In genomic region chr3:143001034-143001368, GRCh38 we compare ENCODE assay signal across 8 cellular contexts. TPM values are rescaled to one million over a fixed set of nuclear protein-coding genes. Genes with fewer than 3 reads are reported as not detected.
DNase-seq lines count a peak whose midpoint lies in the region; ATAC-seq and TF ChIP-seq lines count a peak whose summit lies in the region.

No MANE protein-coding gene starts in this region.

- peak overlapping the region; percentile 98 for H3K27ac Mint-ChIP-seq in activated naive CD4-positive, alpha-beta T cell treated with anti-CD3 and anti-CD28 coated beads, Interleukin-2, amount 10 ng/mL, durations not matched to agents 7 days and 5 days
- H3K27ac Mint-ChIP-seq in mesothelial cell of epicardium = peak overlapping the region; percentile 99

- DNase-seq in activated naive CD4-positive, alpha-beta T cell treated with anti-CD3 and anti-CD28 coated beads, Interleukin-2, amount 10 ng/mL, durations not matched to agents 7 days and 5 days = peak; percentile 77
- DNase-seq in activated naive CD4-positive, alpha-beta T cell treated with anti-CD3 and anti-CD28 coated beads, Interleukin-2, amount 50 U/mL, for 16 hours = no peak
- DNase-seq in Panc1 (ENCODE audit: low read depth, low spot score) = no peak
- peak in 1 of 2 experiments; percentile 65 for DNase-seq in mesothelial cell of epicardium (ENCODE audit: low spot score in 2 of 2, unreplicated experiment in 2 of 2)
- DNase-seq in aorta = peak in 1 of 2 donors; percentile 83
- DNase-seq in 8988T = no peak

- peaks cover 36% of the 10 kb centered on the region for H3K4me1 Mint-ChIP-seq in activated naive CD4-positive, alpha-beta T cell treated with anti-CD3 and anti-CD28 coated beads, Interleukin-2, amount 10 ng/mL, durations not matched to agents 7 days and 5 days
- H3K4me1 Mint-ChIP-seq in mesothelial cell of epicardium = peaks cover 28% of the 10 kb centered on the region

- 0% methylated on average over 15 of the region's 15 CpGs for WGBS in aorta, 2 donors

- POLR2A ChIA-PET in Panc1 (lab: Charles Lee) = interaction anchor here (0.6 kb wide), 2 partner anchors 11 to 48 kb away, joined by 6 to 7 read pairs; no protein-coding TSS in a partner anchor

- intact Hi-C loops in Panc1 (cut with micrococcal nuclease; ENCODE audit: unreplicated experiment) = no loop called here
- intact Hi-C loops in aorta (cut with DNase I) = loop anchor here in 1 of 2 donors (5.0 kb wide), 1 partner anchor 424 kb away; the partner anchor contains the start of gene ATR

- H3K4me3 Mint-ChIP-seq in activated naive CD4-positive, alpha-beta T cell treated with anti-CD3 and anti-CD28 coated beads, Interleukin-2, amount 10 ng/mL, durations not matched to agents 7 days and 5 days = peak overlapping the region; percentile 87
- H3K4me3 Mint-ChIP-seq in mesothelial cell of epicardium = peak overlapping the region; percentile 91

- H3K36me3 Mint-ChIP-seq in activated naive CD4-positive, alpha-beta T cell treated with anti-CD3 and anti-CD28 coated beads, Interleukin-2, amount 10 ng/mL, durations not matched to agents 7 days and 5 days = peaks cover 8% of the 10 kb centered on the region
- no peaks in the 10 kb centered on the region for H3K36me3 Mint-ChIP-seq in mesothelial cell of epicardium

- peaks cover 48% of the 10 kb centered on the region for H3K4me1 ChIP-seq in Panc1 (ENCODE audit: control insufficient read depth, insufficient read depth, low read length)
- H3K4me1 ChIP-seq in aorta (ENCODE audit: control insufficient read depth in 1 of 2, insufficient read depth in 2 of 2, low read length in 2 of 2) = peaks cover 0 to 2% of the 10 kb centered on the region in 2 donors

- H3K27me3 ChIP-seq in Panc1 (ENCODE audit: control insufficient read depth, insufficient read depth, low read length) (no peaks in the 10 kb centered on the region), aorta (ENCODE audit: control insufficient read depth in 1 of 2, insufficient read depth in 2 of 2, low read length in 1 of 2) (no peaks in the 10 kb centered on the region)

- BruUV-seq in Panc1 (replicated peaks; lab: Mats Ljungman, UMichigan) = TSS peak; percentile 99

- CTCF ChIA-PET in activated naive CD4-positive, alpha-beta T cell treated with anti-CD3 and anti-CD28 coated beads, Interleukin-2, amount 10 ng/mL, durations not matched to agents 7 days and 5 days (lab: Charles Lee) = interaction anchor here (2.3 kb wide), 1 partner anchor 39 kb away, joined by 8 read pairs; no protein-coding TSS in a partner anchor
- CTCF ChIA-PET in Panc1 (lab: Charles Lee) = interaction anchor here (0.6 kb wide), 2 partner anchors 15 to 171 kb away, joined by 3 to 8 read pairs; no protein-coding TSS in a partner anchor

- no peak for TF ChIP-seq CTCF in Panc1 (IDR thresholded peaks at IDR 0.05)
- TF ChIP-seq CTCF in mesothelial cell of epicardium (IDR thresholded peaks at IDR 0.05; ENCODE audit: unreplicated experiment) = no peak

- in situ Hi-C loops in Panc1 (cut with HindIII; ENCODE audit: low pct_unique_long_range_greater_than_20kb, low sequenced_read_pairs) = no loop called here

- H3K4me3 ChIP-seq in Panc1 (ENCODE audit: low read depth in 2 of 2, low read length in 2 of 2) (peak overlapping the region; percentile 96 to 97), aorta (ENCODE audit: low read length in 2 of 2) (peak overlapping the region; percentile 31 to 79)

- no peaks in the 10 kb centered on the region for H3K9me3 Mint-ChIP-seq in activated naive CD4-positive, alpha-beta T cell treated with anti-CD3 and anti-CD28 coated beads, Interleukin-2, amount 10 ng/mL, durations not matched to agents 7 days and 5 days
- H3K9me3 Mint-ChIP-seq in mesothelial cell of epicardium = no peaks in the 10 kb centered on the region

- H3K9me3 ChIP-seq in Panc1 (ENCODE audit: control insufficient read depth, insufficient read depth, low read depth, low read length) (no peaks in the 10 kb centered on the region), aorta (ENCODE audit: control insufficient read depth, low read length) (no peaks in the 10 kb centered on the region)

- ATAC-seq in HG02852 (IDR thresholded peaks at IDR 0.05; ENCODE audit: unreplicated experiment) (peak; percentile 78), Panc1 (no peak; the same call in 1 of the 2 replicates), aorta (ENCODE audit: low FRiP score) (peak; percentile 86)

- H3K27ac ChIP-seq in Panc1 (ENCODE audit: low read length) (peak overlapping the region; percentile 99), cingulate gyrus (ENCODE audit: low read depth, low read length) (peak overlapping the region; percentile 88), aorta (ENCODE audit: low read depth in 1 of 2, low read length in 2 of 2) (peak overlapping the region; percentile 65 to 89)

- H3K36me3 ChIP-seq in Panc1 (ENCODE audit: control insufficient read depth, insufficient read depth, low read length) (peaks cover 7% of the 10 kb centered on the region; the same call in 1 of the 2 replicates), aorta (ENCODE audit: control insufficient read depth in 1 of 2, insufficient read depth in 2 of 2, low read length in 1 of 2) (no peaks in the 10 kb centered on the region)

- H3K27me3 Mint-ChIP-seq in activated naive CD4-positive, alpha-beta T cell treated with anti-CD3 and anti-CD28 coated beads, Interleukin-2, amount 10 ng/mL, durations not matched to agents 7 days and 5 days = peaks cover 8% of the 10 kb centered on the region
- H3K27me3 Mint-ChIP-seq in mesothelial cell of epicardium (ENCODE audit: low read depth) = no peaks in the 10 kb centered on the region

RNA-seq across cellular contexts. Expression of gene U2SURP, which starts 0.4 kb away (rescaled TPM):
- total RNA-seq in Panc1 (2021; ENCODE audit: unreplicated experiment) (135 TPM), mesothelial cell of epicardium (141 to 147 TPM (median 141 TPM) in 3 replicates), aorta (100 to 1,000 TPM in 1 of 2 donors, 10 to 100 TPM in 1; 84.0 to 102 TPM)
- 38.6 TPM for polyA plus RNA-seq in Panc1 (2012; ENCODE audit: insufficient read length)
- 10 to 100 TPM; 12.3 to 40.1 TPM for polyA plus RNA-seq in aorta

RNA-seq across cellular contexts. Expression of gene PAQR9, which starts 37.5 kb away (rescaled TPM):
- total RNA-seq in Panc1 (2021; ENCODE audit: unreplicated experiment) (0.36 TPM), mesothelial cell of epicardium (0.09 to 0.18 TPM in 2 of 3 replicates, not detected in the other), aorta (not detected)
- 0.24 TPM for polyA plus RNA-seq in Panc1 (2012; ENCODE audit: insufficient read length)
- polyA plus RNA-seq in aorta = not detected
